8 cellular contexts compared by ENCODE assay signal in the genomic region with DNA sequence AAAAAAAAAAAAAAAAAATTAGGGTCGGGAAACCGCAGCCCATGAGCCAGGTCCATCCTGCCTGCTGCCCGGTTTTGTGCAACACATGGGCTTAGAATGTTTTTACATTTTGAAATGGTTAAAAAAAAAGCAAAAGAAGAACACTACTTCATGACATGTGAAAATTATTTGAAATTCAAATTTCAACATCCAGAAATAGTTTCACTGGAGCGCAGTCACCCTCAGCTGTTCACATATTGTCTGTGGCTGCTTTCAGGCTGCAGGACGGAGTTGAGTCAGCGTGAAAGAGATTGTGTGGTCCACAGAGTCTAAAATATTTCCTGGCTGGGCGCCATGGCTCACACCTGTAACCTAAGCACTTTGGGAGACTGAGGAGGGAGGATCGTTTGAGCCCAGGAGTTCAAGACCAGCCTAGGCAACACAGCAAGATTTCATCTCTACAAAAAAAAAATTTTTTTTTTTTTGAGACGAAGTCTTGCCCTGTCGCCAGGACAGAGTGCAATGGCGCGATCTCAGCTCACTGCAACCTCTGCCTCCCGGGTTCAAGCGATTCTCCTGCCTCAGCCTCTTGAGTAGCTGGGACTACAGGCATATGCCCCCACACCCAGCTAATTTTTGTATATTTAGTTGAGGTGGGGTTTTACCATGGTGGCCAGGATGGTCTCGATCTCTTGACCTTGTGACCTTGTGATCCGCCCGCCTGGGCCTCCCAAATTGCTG.
DNase-seq lines count a peak whose midpoint lies in the region; ATAC-seq and TF ChIP-seq lines count a peak whose summit lies in the region.

No MANE protein-coding gene starts in this region.

- H3K27ac Mint-ChIP-seq in T-helper 17 cell = no peak overlapping the region

- H3K36me3 ChIP-seq in MG63 = no peaks in the 10 kb centered on the region

- peaks cover 32% of the 10 kb centered on the region for H3K27me3 ChIP-seq in MG63

- ATAC-seq in GM18907 (IDR thresholded peaks at IDR 0.05; ENCODE audit: unreplicated experiment) (peak; percentile 89), HG03025 (IDR thresholded peaks at IDR 0.05; ENCODE audit: low FRiP score, unreplicated experiment) (peak; percentile 86), T-helper 17 cell (peak; percentile 36), sciatic nerve (no peak)

- TF ChIP-seq CTCF in coronary artery (IDR thresholded peaks at IDR 0.05) = no peak

- H3K9me3 ChIP-seq in T-helper 17 cell (ENCODE audit: control insufficient read depth, low read length, poor library complexity, severe bottlenecking) (no peaks in the 10 kb centered on the region), MG63 (no peaks in the 10 kb centered on the region)

- H3K36me3 Mint-ChIP-seq in T-helper 17 cell (ENCODE audit: low read depth) = no peaks in the 10 kb centered on the region

- intact Hi-C loops in sciatic nerve (cut with DNase I) = loop anchor here (5.0 kb wide), 1 partner anchor 476 kb away; no protein-coding TSS in a partner anchor

- peaks cover 5% of the 10 kb centered on the region for H3K4me1 Mint-ChIP-seq in T-helper 17 cell

- H3K27me3 Mint-ChIP-seq in T-helper 17 cell = peaks cover 23% of the 10 kb centered on the region

- H3K4me3 Mint-ChIP-seq in T-helper 17 cell = no peak overlapping the region

- peak; percentile 61 for DNase-seq in A172 (ENCODE audit: low spot score)
- DNase-seq in T-helper 17 cell = no peak
- no peak for DNase-seq in coronary artery (ENCODE audit: low spot score)
- no peak for DNase-seq in MG63
- no peak for DNase-seq in NCI-H748 (lab: John Stamatoyannopoulos, UW; ENCODE audit: unreplicated experiment)
- no peak for DNase-seq in sciatic nerve (ENCODE audit: low spot score)

- no peak overlapping the region for H3K27ac ChIP-seq in coronary artery

- H3K4me3 ChIP-seq in coronary artery (no peak overlapping the region), MG63 (no peak overlapping the region)
